8 cellular contexts compared by ENCODE assay signal in the genomic region with DNA sequence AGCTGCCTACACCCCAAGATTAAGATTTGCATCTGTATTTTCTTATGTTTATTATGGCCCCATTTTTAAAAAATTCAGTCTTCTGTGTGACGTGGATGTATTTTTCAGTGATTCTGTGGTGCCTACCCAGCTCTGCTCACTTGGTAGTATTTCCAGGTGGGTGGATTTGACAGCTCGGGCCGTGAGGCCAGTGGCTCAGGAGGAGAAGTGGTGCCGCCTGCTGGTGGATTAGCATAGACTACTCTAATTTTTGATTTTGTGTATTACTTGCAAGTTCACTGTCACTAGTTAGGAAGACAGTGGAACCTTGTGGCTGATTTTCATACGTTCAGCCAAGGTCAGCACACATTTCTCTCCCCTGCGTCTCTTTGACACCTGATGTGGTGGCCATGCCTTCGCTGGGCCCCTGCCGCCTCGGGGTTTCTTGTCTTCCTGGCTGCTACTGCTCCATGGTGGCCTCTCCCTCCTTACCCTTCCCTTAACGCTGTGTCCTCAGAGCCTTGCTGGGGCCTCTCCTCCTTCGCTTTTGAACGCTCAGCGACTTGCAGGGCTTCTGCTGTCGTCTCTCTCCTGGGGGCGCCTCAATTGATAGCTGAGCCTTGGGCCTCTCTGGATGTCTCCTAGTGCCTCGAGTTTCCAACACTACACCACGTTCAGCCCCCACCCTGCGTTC.
DNase-seq lines count a peak whose midpoint lies in the region; ATAC-seq and TF ChIP-seq lines count a peak whose summit lies in the region.

No MANE protein-coding gene starts in this region.

- peaks cover 91% of the 10 kb centered on the region for H3K36me3 Mint-ChIP-seq in activated B cell treated with CpG ODN at 0.5 μM for 24 hours (ENCODE audit: low read depth)

- peak; percentile 92 for ATAC-seq in activated B cell treated with CpG ODN at 0.5 μM for 24 hours (ENCODE audit: low read depth)
- no peak for ATAC-seq in HG03432 (IDR thresholded peaks at IDR 0.05; ENCODE audit: unreplicated experiment)

- DNase-seq in H7 (peak; percentile 93), NCI-H2196 treated with DMSO at 0.1 percent for 48 hours (lab: John Stamatoyannopoulos, UW; ENCODE audit: unreplicated experiment) (peak; percentile 59), activated B cell treated with CpG ODN at 0.5 μM for 24 hours (peak; percentile 58), T47D (ENCODE audit: low read depth in 1 of 2, low spot score in 1 of 2) (peak; percentile 77 to 91), islet precursor cell (peak; percentile 84)
- peak; percentile 59 to 74 (median 65) for DNase-seq in stimulated activated CD4-positive, alpha-beta T cell treated with anti-CD3 and anti-CD28 coated beads, Interleukin-1b, Interleukin-23, amount 100 ng/mL, for 24 hours (ENCODE audit: low read depth in 4 of 4, low spot score in 1 of 4)

- POLR2A ChIA-PET in activated B cell treated with CpG ODN at 0.5 μM for 24 hours (lab: Charles Lee), result interaction anchor here (0.7 to 3.3 kb wide), 9 partner anchors 17 to 192 kb away, joined by 3 to 18 read pairs (median 4); partner anchors contain the start of genes ATG16L1 and DGKD

- no peak overlapping the region for H3K4me3 Mint-ChIP-seq in activated B cell treated with CpG ODN at 0.5 μM for 24 hours

- no peaks in the 10 kb centered on the region for H3K9me3 Mint-ChIP-seq in activated B cell treated with CpG ODN at 0.5 μM for 24 hours

- CTCF ChIA-PET in activated B cell treated with CpG ODN at 0.5 μM for 24 hours (lab: Charles Lee), result interaction anchor here (0.7 to 7.0 kb wide), 27 partner anchors 9 to 589 kb away, joined by 3 to 210 read pairs (median 4); partner anchors contain the start of genes ATG16L1 and DGKD

- H3K4me1 Mint-ChIP-seq in activated B cell treated with CpG ODN at 0.5 μM for 24 hours, result peaks cover 14% of the 10 kb centered on the region

- H3K27me3 Mint-ChIP-seq in activated B cell treated with CpG ODN at 0.5 μM for 24 hours, result no peaks in the 10 kb centered on the region

- in situ Hi-C loops in T47D (cut with HindIII; ENCODE audit: low pct_unique_long_range_greater_than_20kb, low sequenced_read_pairs), result no loop called here

- peak overlapping the region; percentile 37 for H3K27ac Mint-ChIP-seq in activated B cell treated with CpG ODN at 0.5 μM for 24 hours

- H3K27me3 ChIP-seq in H7 (ENCODE audit: control insufficient read depth, insufficient read depth, low read length), result no peaks in the 10 kb centered on the region

- H3K36me3 ChIP-seq in H7 (replicated peaks; ENCODE audit: control insufficient read depth, insufficient read depth, low read length), result peaks cover 2% of the 10 kb centered on the region

- peak; percentile 89 for TF ChIP-seq CTCF in C4-2B (conservative IDR thresholded peaks at IDR 0.05)
- TF ChIP-seq CTCF in activated B cell treated with CpG ODN at 0.5 μM for 24 hours (IDR thresholded peaks at IDR 0.05), result peak; percentile 26

- peak overlapping the region; percentile 10; the same call in 1 of the 2 replicates for H3K27ac ChIP-seq in C4-2B

- H3K4me3 ChIP-seq in H7 (ENCODE audit: insufficient read depth, low read depth, low read length), result no peak overlapping the region

- intact Hi-C loops in activated B cell treated with CpG ODN at 0.5 μM for 24 hours (cut with micrococcal nuclease), result loop anchor here (1.0 to 5.0 kb wide), 10 partner anchors 21 to 837 kb away; partner anchors contain the start of gene ATG16L1
